Comparison of ENCODE assay signal across 1 cellular context in the genomic region with DNA sequence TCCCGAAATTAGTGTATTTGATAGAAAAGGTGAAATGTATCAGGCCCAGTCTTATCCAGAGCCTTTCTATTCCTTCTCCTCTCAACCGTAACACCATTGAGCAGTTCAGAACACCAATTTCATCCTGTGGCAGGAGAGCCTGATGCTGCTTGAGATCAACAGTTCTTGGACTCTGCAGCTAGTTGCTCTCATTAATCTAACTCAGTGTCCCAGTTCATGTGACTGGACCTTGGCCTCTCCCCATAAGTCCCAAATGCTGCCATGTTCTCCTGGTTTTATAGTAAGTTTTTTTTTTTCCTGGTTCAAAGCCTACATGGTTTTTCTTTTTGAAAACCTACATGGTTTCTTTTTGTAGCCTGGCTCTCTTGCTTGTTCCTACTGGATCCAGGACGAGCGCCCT.
TF ChIP-seq lines count a peak whose summit lies in the region.

No MANE protein-coding gene starts in this region.

TF ChIP-seq in WTC11, 78 proteins besides CTCF, POLR2A, EP300 and RAD21 (continued from another document):
- TF ChIP-seq, protein P1, sequence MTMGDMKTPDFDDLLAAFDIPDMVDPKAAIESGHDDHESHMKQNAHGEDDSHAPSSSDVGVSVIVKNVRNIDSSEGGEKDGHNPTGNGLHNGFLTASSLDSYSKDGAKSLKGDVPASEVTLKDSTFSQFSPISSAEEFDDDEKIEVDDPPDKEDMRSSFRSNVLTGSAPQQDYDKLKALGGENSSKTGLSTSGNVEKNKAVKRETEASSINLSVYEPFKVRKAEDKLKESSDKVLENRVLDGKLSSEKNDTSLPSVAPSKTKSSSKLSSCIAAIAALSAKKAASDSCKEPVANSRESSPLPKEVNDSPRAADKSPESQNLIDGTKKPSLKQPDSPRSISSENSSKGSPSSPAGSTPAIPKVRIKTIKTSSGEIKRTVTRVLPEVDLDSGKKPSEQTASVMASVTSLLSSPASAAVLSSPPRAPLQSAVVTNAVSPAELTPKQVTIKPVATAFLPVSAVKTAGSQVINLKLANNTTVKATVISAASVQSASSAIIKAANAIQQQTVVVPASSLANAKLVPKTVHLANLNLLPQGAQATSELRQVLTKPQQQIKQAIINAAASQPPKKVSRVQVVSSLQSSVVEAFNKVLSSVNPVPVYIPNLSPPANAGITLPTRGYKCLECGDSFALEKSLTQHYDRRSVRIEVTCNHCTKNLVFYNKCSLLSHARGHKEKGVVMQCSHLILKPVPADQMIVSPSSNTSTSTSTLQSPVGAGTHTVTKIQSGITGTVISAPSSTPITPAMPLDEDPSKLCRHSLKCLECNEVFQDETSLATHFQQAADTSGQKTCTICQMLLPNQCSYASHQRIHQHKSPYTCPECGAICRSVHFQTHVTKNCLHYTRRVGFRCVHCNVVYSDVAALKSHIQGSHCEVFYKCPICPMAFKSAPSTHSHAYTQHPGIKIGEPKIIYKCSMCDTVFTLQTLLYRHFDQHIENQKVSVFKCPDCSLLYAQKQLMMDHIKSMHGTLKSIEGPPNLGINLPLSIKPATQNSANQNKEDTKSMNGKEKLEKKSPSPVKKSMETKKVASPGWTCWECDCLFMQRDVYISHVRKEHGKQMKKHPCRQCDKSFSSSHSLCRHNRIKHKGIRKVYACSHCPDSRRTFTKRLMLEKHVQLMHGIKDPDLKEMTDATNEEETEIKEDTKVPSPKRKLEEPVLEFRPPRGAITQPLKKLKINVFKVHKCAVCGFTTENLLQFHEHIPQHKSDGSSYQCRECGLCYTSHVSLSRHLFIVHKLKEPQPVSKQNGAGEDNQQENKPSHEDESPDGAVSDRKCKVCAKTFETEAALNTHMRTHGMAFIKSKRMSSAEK (CRISPR knock-in tag; IDR thresholded peaks at IDR 0.05; ENCODE audit: borderline replicate concordance) = no peak
- TF ChIP-seq ZNF121 (CRISPR knock-in tag; IDR thresholded peaks at IDR 0.05) (no peak), NR2C2 (CRISPR knock-in tag; IDR thresholded peaks at IDR 0.05) (no peak), FOXJ3 (CRISPR knock-in tag; IDR thresholded peaks at IDR 0.05; ENCODE audit: borderline replicate concordance) (no peak), OVOL2 (CRISPR knock-in tag; IDR thresholded peaks at IDR 0.05; ENCODE audit: borderline replicate concordance) (no peak), JUN (CRISPR knock-in tag; IDR thresholded peaks at IDR 0.05) (no peak)
- TF ChIP-seq, protein P2, sequence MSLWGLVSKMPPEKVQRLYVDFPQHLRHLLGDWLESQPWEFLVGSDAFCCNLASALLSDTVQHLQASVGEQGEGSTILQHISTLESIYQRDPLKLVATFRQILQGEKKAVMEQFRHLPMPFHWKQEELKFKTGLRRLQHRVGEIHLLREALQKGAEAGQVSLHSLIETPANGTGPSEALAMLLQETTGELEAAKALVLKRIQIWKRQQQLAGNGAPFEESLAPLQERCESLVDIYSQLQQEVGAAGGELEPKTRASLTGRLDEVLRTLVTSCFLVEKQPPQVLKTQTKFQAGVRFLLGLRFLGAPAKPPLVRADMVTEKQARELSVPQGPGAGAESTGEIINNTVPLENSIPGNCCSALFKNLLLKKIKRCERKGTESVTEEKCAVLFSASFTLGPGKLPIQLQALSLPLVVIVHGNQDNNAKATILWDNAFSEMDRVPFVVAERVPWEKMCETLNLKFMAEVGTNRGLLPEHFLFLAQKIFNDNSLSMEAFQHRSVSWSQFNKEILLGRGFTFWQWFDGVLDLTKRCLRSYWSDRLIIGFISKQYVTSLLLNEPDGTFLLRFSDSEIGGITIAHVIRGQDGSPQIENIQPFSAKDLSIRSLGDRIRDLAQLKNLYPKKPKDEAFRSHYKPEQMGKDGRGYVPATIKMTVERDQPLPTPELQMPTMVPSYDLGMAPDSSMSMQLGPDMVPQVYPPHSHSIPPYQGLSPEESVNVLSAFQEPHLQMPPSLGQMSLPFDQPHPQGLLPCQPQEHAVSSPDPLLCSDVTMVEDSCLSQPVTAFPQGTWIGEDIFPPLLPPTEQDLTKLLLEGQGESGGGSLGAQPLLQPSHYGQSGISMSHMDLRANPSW (CRISPR knock-in tag; conservative IDR thresholded peaks at IDR 0.05; ENCODE audit: low read depth) = no peak
